ENCODE assay signal across 27 cellular contexts in genomic region chr10:55852850-55853249, GRCh38.
A peak's percentile ranks its signal among the peaks of the same experiment; 100 is the strongest.
DNase-seq lines count a peak whose midpoint lies in the region; ATAC-seq and TF ChIP-seq lines count a peak whose summit lies in the region.
"Had no signal": no experiment of that assay in that cellular context is flagged by ENCODE, and none has a peak within 500 bp of the region (broad histone marks: within the 10 kb centered on the region; RNA-seq: fewer than 3 reads in every experiment).

No MANE protein-coding gene starts in this region.

- peak overlapping the region; percentile 40 for H3K4me2 ChIP-seq in neural cell (ENCODE audit: low read length)
- H3K4me2 ChIP-seq: A549; BLaER1 treated with 17β-estradiol and CSF1 and Interleukin-3, amounts not matched to agents 10 nM and 100 nM; PC-9 had no signal

- H3K27me3 ChIP-seq in neural cell (ENCODE audit: insufficient read depth, low read depth, low read length) (no peaks in the 10 kb centered on the region), gastrocnemius medialis (no peaks in the 10 kb centered on the region)
- H3K27me3 ChIP-seq in CD4-positive, alpha-beta memory T cell (ENCODE audit: insufficient read depth, low read length) = no peaks in the 10 kb centered on the region
- H3K27me3 ChIP-seq: BLaER1 treated with 17β-estradiol and CSF1 and Interleukin-3, amounts not matched to agents 10 nM and 100 nM; SJCRH30 had no signal

- intact Hi-C loops in gastrocnemius medialis (cut with DNase I; ENCODE audit: low total_unique reads) = no loop called here
- intact Hi-C loops in CD4-positive, alpha-beta memory T cell (cut with micrococcal nuclease) = no loop called here

- H3K4me3 Mint-ChIP-seq in CD4-positive, alpha-beta memory T cell = no peak overlapping the region
- H3K4me3 Mint-ChIP-seq: CD4-positive, alpha-beta T cell had no signal

- H2AFZ ChIP-seq in neural cell (ENCODE audit: low read depth, low read length) = no peak overlapping the region
- H2AFZ ChIP-seq: GM23248, PC-9 had no signal

- peak; percentile 98 for TF ChIP-seq EP300 in neural cell (conservative IDR thresholded peaks at IDR 0.05; ENCODE audit: poor library complexity, severe bottlenecking)

- CTCF ChIA-PET in CD4-positive, alpha-beta memory T cell (lab: Charles Lee; ENCODE audit: partially characterized antibody) = no interaction called here

- POLR2A ChIA-PET in CD4-positive, alpha-beta memory T cell (lab: Charles Lee; ENCODE audit: partially characterized antibody) = no interaction called here

- no peaks in the 10 kb centered on the region for H3K79me2 ChIP-seq in neural cell (replicated peaks; ENCODE audit: insufficient read depth, low read length)

- no peak for TF ChIP-seq POLR2A in gastrocnemius medialis (IDR thresholded peaks at IDR 0.05)

- H3K4me3 ChIP-seq in neural cell (ENCODE audit: low read length) = peak overlapping the region; percentile 32
- no peak overlapping the region for H3K4me3 ChIP-seq in gastrocnemius medialis
- no peak overlapping the region for H3K4me3 ChIP-seq in CD4-positive, alpha-beta memory T cell (ENCODE audit: low read length in 2 of 2)
- H3K4me3 ChIP-seq: A549; BLaER1 treated with 17β-estradiol and CSF1 and Interleukin-3, amounts not matched to agents 10 nM and 100 nM; GM23248; PC-9; SJCRH30 had no signal

- H3K27ac ChIP-seq in neural cell (ENCODE audit: low read length) = peak overlapping the region; percentile 46
- H3K27ac ChIP-seq in gastrocnemius medialis = no peak overlapping the region
- no peak overlapping the region for H3K27ac ChIP-seq in CD4-positive, alpha-beta memory T cell (ENCODE audit: low read depth, low read length)
- H3K27ac ChIP-seq: A549; BLaER1 treated with 17β-estradiol and CSF1 and Interleukin-3, amounts not matched to agents 10 nM and 100 nM; GM23248; PC-9; SJCRH30 had no signal

- no peaks in the 10 kb centered on the region for H4K20me1 ChIP-seq in neural cell (ENCODE audit: insufficient read depth)
- H4K20me1 ChIP-seq: BLaER1 treated with 17β-estradiol and CSF1 and Interleukin-3, amounts not matched to agents 10 nM and 100 nM had no signal

- ATAC-seq in gastrocnemius medialis = no peak
- ATAC-seq: A549, HepG2, Right ventricle myocardium inferior had no signal

- TF ChIP-seq RAD21 in neural cell (conservative IDR thresholded peaks at IDR 0.05) = no peak

- in situ Hi-C loops in gastrocnemius medialis (cut with MboI; ENCODE audit: low sequenced_read_pairs in 4 of 4) = no loop called here

- H3K9ac ChIP-seq in neural cell (ENCODE audit: low read length) = no peak overlapping the region
- H3K9ac ChIP-seq: BLaER1 treated with 17β-estradiol and CSF1 and Interleukin-3, amounts not matched to agents 10 nM and 100 nM; GM23248 had no signal

- H3K27me3 Mint-ChIP-seq in CD4-positive, alpha-beta memory T cell = no peaks in the 10 kb centered on the region
- H3K27me3 Mint-ChIP-seq: CD4-positive, alpha-beta T cell had no signal

- H3K9me3 Mint-ChIP-seq in CD4-positive, alpha-beta memory T cell = peaks cover 0 to 5% (median 0%) of the 10 kb centered on the region in 8 donors

- no peak overlapping the region for H3K27ac Mint-ChIP-seq in CD4-positive, alpha-beta memory T cell
- H3K27ac Mint-ChIP-seq: CD4-positive, alpha-beta T cell had no signal

- H3K4me1 Mint-ChIP-seq in CD4-positive, alpha-beta memory T cell = no peaks in the 10 kb centered on the region

- H3F3A ChIP-seq in neural cell (ENCODE audit: insufficient read depth, low read length, poor library complexity, severe bottlenecking) = no peaks in the 10 kb centered on the region

- H3K36me3 Mint-ChIP-seq in CD4-positive, alpha-beta memory T cell = no peaks in the 10 kb centered on the region

- no peaks in the 10 kb centered on the region for H3K4me1 ChIP-seq in gastrocnemius medialis
- no peaks in the 10 kb centered on the region for H3K4me1 ChIP-seq in CD4-positive, alpha-beta memory T cell (ENCODE audit: insufficient read depth, low read length)
- H3K4me1 ChIP-seq: A549; BLaER1 treated with 17β-estradiol and CSF1 and Interleukin-3, amounts not matched to agents 10 nM and 100 nM; SJCRH30 had no signal

- TF ChIP-seq CTCF in neural cell (IDR thresholded peaks at IDR 0.05; ENCODE audit: poor library complexity, severe bottlenecking) (no peak), gastrocnemius medialis (IDR thresholded peaks at IDR 0.05 in 4 of 5, conservative IDR thresholded peaks at IDR 0.05 in 1 of 5) (no peak)

- no peaks in the 10 kb centered on the region for H3K9me2 ChIP-seq in neural cell (ENCODE audit: insufficient read depth, low read length)

- DNase-seq in DMS153 treated with DMSO at 0.1 percent for 48 hours (lab: John Stamatoyannopoulos, UW; ENCODE audit: unreplicated experiment) (peak; percentile 8), NCI-H1417 treated with DMSO at 0.1 percent for 48 hours (lab: John Stamatoyannopoulos, UW) (peak; percentile 32), NCI-H526 treated with DMSO at 0.1 percent for 48 hours (lab: John Stamatoyannopoulos, UW) (peak; percentile 73), anterior cingulate cortex (lab: John Stamatoyannopoulos, UW) (no peak), gastrocnemius medialis (no peak)
- no peak for DNase-seq in CD4-positive, alpha-beta memory T cell
- DNase-seq: AML-193; CD4-positive, alpha-beta T cell; DMS 273 treated with DMSO at 0.1 percent for 48 hours; DND-41; GM23248; H7; Karpas-422; NCI-H1092; NCI-H1694 treated with DMSO at 0.1 percent for 48 hours; NCI-H2081 treated with DMSO at 0.1 percent for 48 hours; NCI-H446; NCI-H524 treated with DMSO at 0.1 percent for 48 hours; NK-92 treated with Interleukin-12 subunit alpha and Interleukin-12 subunit beta, amount 100 ng/mL, for 24 hours; PC-9; SJCRH30; T-helper 2 cell had no signal

- H3K9me3 ChIP-seq in neural cell (ENCODE audit: low read length) (no peaks in the 10 kb centered on the region), gastrocnemius medialis (no peaks in the 10 kb centered on the region)
- no peaks in the 10 kb centered on the region for H3K9me3 ChIP-seq in CD4-positive, alpha-beta memory T cell (ENCODE audit: control insufficient read depth in 1 of 2, low read length in 2 of 2)
- H3K9me3 ChIP-seq: A549; BLaER1 treated with 17β-estradiol and CSF1 and Interleukin-3, amounts not matched to agents 10 nM and 100 nM; SJCRH30 had no signal

- H3K36me3 ChIP-seq in neural cell (ENCODE audit: insufficient read depth, low read length) (no peaks in the 10 kb centered on the region), gastrocnemius medialis (no peaks in the 10 kb centered on the region)
- no peaks in the 10 kb centered on the region for H3K36me3 ChIP-seq in CD4-positive, alpha-beta memory T cell (ENCODE audit: insufficient read depth, low read length)
- H3K36me3 ChIP-seq: BLaER1 treated with 17β-estradiol and CSF1 and Interleukin-3, amounts not matched to agents 10 nM and 100 nM; SJCRH30 had no signal

TF ChIP-seq in neural cell, 6 proteins besides CTCF, POLR2A, EP300 and RAD21:
- peak; percentile 40 for TF ChIP-seq REST (IDR thresholded peaks at IDR 0.05; ENCODE audit: borderline replicate concordance)
- TF ChIP-seq SMC3 (conservative IDR thresholded peaks at IDR 0.05; ENCODE audit: poor library complexity) = no peak
- no peak for TF ChIP-seq TAF1 (IDR thresholded peaks at IDR 0.05; ENCODE audit: low read depth)

Comparison
In these comparisons a context has a peak if more than half of its experiments do, and no peak if none do; other contexts are left out.
1. DNase-seq: peak in DMS153 treated with DMSO at 0.1 percent for 48 hours (single experiment), NCI-H1417 treated with DMSO at 0.1 percent for 48 hours (single experiment) and NCI-H526 treated with DMSO at 0.1 percent for 48 hours (single experiment); none in anterior cingulate cortex (0 of 58), gastrocnemius medialis (0 of 2) and CD4-positive, alpha-beta memory T cell (0 of 5).